17 cellular contexts compared by ENCODE assay signal in genomic region chr1:169070958-169071357, GRCh38. TPM values are rescaled to one million over a fixed set of nuclear protein-coding genes. Genes with fewer than 3 reads are reported as not detected.
A peak's percentile ranks its signal among the peaks of the same experiment; 100 is the strongest.
DNase-seq lines count a peak whose midpoint lies in the region; ATAC-seq and TF ChIP-seq lines count a peak whose summit lies in the region.
"Had no signal": no experiment of that assay in that cellular context is flagged by ENCODE, and none has a peak within 500 bp of the region (broad histone marks: within the 10 kb centered on the region; RNA-seq: fewer than 3 reads in every experiment).

No MANE protein-coding gene starts in this region.

- intact Hi-C loops in breast epithelium (cut with DNase I; ENCODE audit: low total_unique reads) (no loop called here), mammary epithelial cell (cut with micrococcal nuclease) (no loop called here), left colon (cut with DNase I, micrococcal nuclease) (no loop called here), heart right ventricle (cut with DNase I) (no loop called here)

- H3K4me1 Mint-ChIP-seq in neural progenitor cell: no peaks in the 10 kb centered on the region

- DNase-seq in breast epithelium (ENCODE audit: low spot score in 2 of 2) (no peak), mammary epithelial cell (no peak), brain microvascular endothelial cell (no peak), neural progenitor cell (ENCODE audit: low spot score) (no peak), left colon (no peak), HCEC 1CT (no peak), heart right ventricle (no peak)
- DNase-seq: 8988T, Caco-2, GOT3, KG1, MG63, NCI-H1092 treated with DMSO at 0.1 percent for 48 hours, NCI-H187, Peyer's patch had no signal

- ATAC-seq in left colon: no peak
- ATAC-seq in GM19351 (IDR thresholded peaks at IDR 0.05; ENCODE audit: unreplicated experiment): no peak
- no peak for ATAC-seq in heart right ventricle
- ATAC-seq: SK-N-SH treated with all-trans-retinoic acid at 6 μM for 48 hours had no signal

- H3K27ac ChIP-seq in breast epithelium (peak overlapping the region; percentile 11 to 37), mammary epithelial cell (ENCODE audit: insufficient read depth, low read depth, low read length) (no peak overlapping the region), brain microvascular endothelial cell (no peak overlapping the region), neural progenitor cell (no peak overlapping the region), heart right ventricle (no peak overlapping the region)
- H3K27ac ChIP-seq: Peyer's patch had no signal

- in situ Hi-C loops in mammary epithelial cell (cut with MboI; ENCODE audit: low sequenced_read_pairs in 2 of 2): no loop called here
- in situ Hi-C loops in brain microvascular endothelial cell (cut with HindIII; ENCODE audit: low pct_ligation_motif_present, low sequenced_read_pairs): no loop called here

- H3K9ac ChIP-seq in mammary epithelial cell (ENCODE audit: insufficient read depth, low read length) (no peak overlapping the region), neural progenitor cell (no peak overlapping the region)

- H4K20me1 ChIP-seq in mammary epithelial cell (ENCODE audit: insufficient read depth, low read length) (no peaks in the 10 kb centered on the region), neural progenitor cell (ENCODE audit: low read depth) (no peaks in the 10 kb centered on the region)

- H3K27ac Mint-ChIP-seq in neural progenitor cell: no peak overlapping the region

- peaks cover 4% of the 10 kb centered on the region for H3K9me3 Mint-ChIP-seq in neural progenitor cell

- no peak overlapping the region for H3K4me3 Mint-ChIP-seq in neural progenitor cell

- H3K4me2 ChIP-seq in mammary epithelial cell (ENCODE audit: insufficient read depth, low read depth, low read length) (no peak overlapping the region), neural progenitor cell (no peak overlapping the region)

- H3K36me3 Mint-ChIP-seq in neural progenitor cell: no peaks in the 10 kb centered on the region

- H2AFZ ChIP-seq in mammary epithelial cell (ENCODE audit: low read depth, low read length) (no peak overlapping the region), neural progenitor cell (replicated peaks) (no peak overlapping the region)

- H3K4me1 ChIP-seq in breast epithelium: no peaks in the 10 kb centered on the region
- H3K4me1 ChIP-seq in mammary epithelial cell (ENCODE audit: insufficient read depth, low read length): no peaks in the 10 kb centered on the region
- H3K4me1 ChIP-seq in neural progenitor cell: no peaks in the 10 kb centered on the region
- no peaks in the 10 kb centered on the region for H3K4me1 ChIP-seq in heart right ventricle
- H3K4me1 ChIP-seq: Caco-2, Peyer's patch had no signal

- H3F3A ChIP-seq in neural progenitor cell (ENCODE audit: low read depth): no peaks in the 10 kb centered on the region

- H3K4me3 ChIP-seq in breast epithelium (no peak overlapping the region), mammary epithelial cell (replicated peaks in 1 of 3; ENCODE audit: insufficient read depth in 1 of 3, low read depth in 2 of 3, low read length in 3 of 3) (no peak overlapping the region), brain microvascular endothelial cell (ENCODE audit: low read depth, low read length) (no peak overlapping the region), neural progenitor cell (no peak overlapping the region), heart right ventricle (no peak overlapping the region)
- H3K4me3 ChIP-seq: MG63, Peyer's patch had no signal

- CTCF ChIA-PET in mammary epithelial cell (lab: Charles Lee; ENCODE audit: low non-redundant PET): no interaction called here

- WGBS in mammary epithelial cell (ENCODE audit: low coverage, missing lambda C conversion rate): 85% methylated on average over 3 of the region's 3 CpGs
- 82 to 89% methylated on average over 3 of the region's 3 CpGs for WGBS in heart right ventricle, 2 donors

- dilution Hi-C loops in mammary epithelial cell (cut with HindIII; ENCODE audit: low sequenced_read_pairs): no loop called here

- H3K79me2 ChIP-seq in mammary epithelial cell (ENCODE audit: insufficient read depth, low read length) (no peaks in the 10 kb centered on the region), neural progenitor cell (ENCODE audit: low read depth) (no peaks in the 10 kb centered on the region)

- H3K9me3 ChIP-seq in breast epithelium (peaks cover 0 to 8% of the 10 kb centered on the region in 2 donors), mammary epithelial cell (replicated peaks; ENCODE audit: insufficient read depth, low read length) (no peaks in the 10 kb centered on the region), neural progenitor cell (ENCODE audit: low read depth) (peaks cover 7% of the 10 kb centered on the region), heart right ventricle (peaks cover 0 to 19% (median 6%) of the 10 kb centered on the region in 11 donors)

- BruUV-seq in mammary epithelial cell (replicated peaks; lab: Mats Ljungman, UMichigan): no TSS peak

- H3K27me3 Mint-ChIP-seq in neural progenitor cell (ENCODE audit: insufficient read depth, low read depth): no peaks in the 10 kb centered on the region

- H3K27me3 ChIP-seq in breast epithelium: no peaks in the 10 kb centered on the region
- no peaks in the 10 kb centered on the region for H3K27me3 ChIP-seq in mammary epithelial cell (ENCODE audit: insufficient read depth, low read length)
- H3K27me3 ChIP-seq in brain microvascular endothelial cell (replicated peaks): no peaks in the 10 kb centered on the region
- no peaks in the 10 kb centered on the region for H3K27me3 ChIP-seq in neural progenitor cell
- no peaks in the 10 kb centered on the region for H3K27me3 ChIP-seq in heart right ventricle
- H3K27me3 ChIP-seq: MG63, Peyer's patch had no signal

- TF ChIP-seq CTCF in breast epithelium (IDR thresholded peaks at IDR 0.05) (no peak), mammary epithelial cell (conservative IDR thresholded peaks at IDR 0.05 in 1 of 2, IDR thresholded peaks at IDR 0.05 in 1 of 2; ENCODE audit: extremely low read depth in 1 of 2, insufficient read depth in 1 of 2, low read depth in 1 of 2, low read length in 2 of 2) (no peak), brain microvascular endothelial cell (IDR thresholded peaks at IDR 0.05; ENCODE audit: low read depth, low read length, missing control alignments) (peak; percentile 17), neural progenitor cell (IDR thresholded peaks at IDR 0.05) (peak; percentile 10), heart right ventricle (IDR thresholded peaks at IDR 0.05) (no peak)

- H3K36me3 ChIP-seq in breast epithelium (no peaks in the 10 kb centered on the region), mammary epithelial cell (ENCODE audit: insufficient read depth, low read length) (no peaks in the 10 kb centered on the region), brain microvascular endothelial cell (replicated peaks) (no peaks in the 10 kb centered on the region), neural progenitor cell (no peaks in the 10 kb centered on the region), heart right ventricle (no peaks in the 10 kb centered on the region)
- H3K36me3 ChIP-seq: MG63, Peyer's patch had no signal

- no peak for TF ChIP-seq POLR2A in breast epithelium (IDR thresholded peaks at IDR 0.05)

RNA-seq across cellular contexts. Expression of gene ATP1B1, which starts 35.5 kb away (rescaled TPM):
- total RNA-seq in breast epithelium: 100 to 1,000 TPM in 1 of 3 donors, 10 to 100 TPM in 2; 21.8 to 173 (median 46.9) TPM
- 100 to 1,000 TPM in 1 of 2 donors, 10 to 100 TPM in 1; 53.2 to 117 TPM for total RNA-seq in mammary epithelial cell
- polyA plus RNA-seq in mammary epithelial cell: 31.0 TPM
- polyA minus RNA-seq in mammary epithelial cell: 41.2 TPM
- total RNA-seq in neural progenitor cell (ENCODE audit: low replicate concordance): 30.7 and 32.6 TPM in 2 replicates
- 100 to 1,000 TPM; 697 to 795 TPM for total RNA-seq in left colon
- 100 to 1,000 TPM; 245 to 472 (median 272) TPM for total RNA-seq in heart right ventricle
- 100 to 1,000 TPM; 137 to 215 TPM for polyA plus RNA-seq in heart right ventricle

Comparison
In these comparisons a context has a peak if more than half of its experiments do, and no peak if none do; other contexts are left out.
1. H3K27ac ChIP-seq: peak in breast epithelium (2 of 2); none in mammary epithelial cell (single experiment), brain microvascular endothelial cell (single experiment), neural progenitor cell (single experiment) and heart right ventricle (0 of 10).
2. CTCF ChIP-seq: peak in brain microvascular endothelial cell (single experiment) and neural progenitor cell (single experiment); none in breast epithelium (0 of 3), mammary epithelial cell (0 of 2) and heart right ventricle (0 of 9).